ENCODE assay signal across 10 cellular contexts in the genomic region with DNA sequence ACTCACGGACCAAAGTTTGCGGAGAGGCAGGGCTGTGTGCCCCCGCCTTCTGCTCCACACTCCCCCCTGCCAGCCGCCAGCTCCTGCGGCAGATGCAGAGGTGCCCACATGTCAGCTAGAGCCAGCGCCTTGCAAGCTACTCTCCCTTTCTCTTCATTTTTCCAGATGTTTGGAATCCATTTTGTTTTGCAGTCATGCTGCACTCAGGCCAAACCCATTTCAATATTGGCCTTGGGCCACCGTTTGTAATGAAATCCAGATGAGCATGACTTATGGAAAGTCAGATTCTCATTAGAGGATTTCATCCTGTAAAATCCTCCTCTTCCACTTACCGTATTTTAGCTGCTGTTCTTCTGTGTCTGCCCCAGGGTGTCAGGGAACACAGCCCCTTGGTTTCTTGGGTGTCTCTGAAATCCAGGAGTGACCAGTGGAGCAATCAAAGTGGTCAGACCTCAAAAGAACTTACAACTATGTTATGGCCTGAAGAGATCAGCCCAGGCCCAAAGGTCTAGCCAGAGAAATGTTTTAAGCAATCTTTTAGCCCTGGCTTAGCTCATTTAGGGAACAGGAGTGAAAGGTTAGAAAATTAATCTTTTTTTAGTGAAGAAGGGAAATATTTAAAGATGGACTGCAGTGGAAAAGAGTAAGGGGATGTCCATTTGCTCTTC.
DNase-seq lines count a peak whose midpoint lies in the region; ATAC-seq and TF ChIP-seq lines count a peak whose summit lies in the region.
"Had no signal": no experiment of that assay in that cellular context is flagged by ENCODE, and none has a peak within 500 bp of the region (broad histone marks: within the 10 kb centered on the region; RNA-seq: fewer than 3 reads in every experiment).

No MANE protein-coding gene starts in this region.

- H4K5ac ChIP-seq in H9 (ENCODE audit: insufficient read length, low read depth, low read length): no peak overlapping the region

- H3K4me1 ChIP-seq in CD4-positive, alpha-beta memory T cell (ENCODE audit: insufficient read depth, low read length): no peaks in the 10 kb centered on the region
- H3K4me1 ChIP-seq in sigmoid colon (peaks cover 0 to 77% (median 74%) of the 10 kb centered on the region in 4 donors), H9 (ENCODE audit: insufficient read depth, low read length) (no peaks in the 10 kb centered on the region)

- no peaks in the 10 kb centered on the region for H3K79me2 ChIP-seq in H9 (ENCODE audit: insufficient read depth, low read length)

- intact Hi-C loops in CD4-positive, alpha-beta memory T cell (cut with micrococcal nuclease): no loop called here
- intact Hi-C loops in sigmoid colon (cut with DNase I): loop anchor here (2.0 to 5.0 kb wide), 3 partner anchors 46 to 121 kb away; partner anchors contain the start of genes AAGAB, IQCH and SMAD3
- intact Hi-C loops in posterior vena cava (cut with DNase I): loop anchor here in 1 of 2 donors (5.0 kb wide), 1 partner anchor 121 kb away; the partner anchor contains the start of gene SMAD3

- no peaks in the 10 kb centered on the region for H3K9me3 ChIP-seq in CD4-positive, alpha-beta memory T cell (ENCODE audit: control insufficient read depth in 1 of 2, low read length in 2 of 2)
- H3K9me3 ChIP-seq in sigmoid colon (no peaks in the 10 kb centered on the region), H9 (ENCODE audit: control insufficient read depth, low read depth, low read length) (no peaks in the 10 kb centered on the region)

- H2BK120ac ChIP-seq in H9 (ENCODE audit: low read depth, low read length, poor library complexity, severe bottlenecking): no peak overlapping the region

- WGBS in sigmoid colon, 2 donors: 80 to 89% methylated on average over 8 of the region's 8 CpGs
- no CpG with 5 or more reads among the region's 8 CpGs for WGBS in H9 (ENCODE audit: extremely low coverage, insufficient read length, low lambda C conversion rate)

- H3K9ac ChIP-seq in H9 (ENCODE audit: extremely low read depth, insufficient read length, low read length): no peak overlapping the region

- H3K27me3 Mint-ChIP-seq in CD4-positive, alpha-beta memory T cell: no peaks in the 10 kb centered on the region
- no peaks in the 10 kb centered on the region for H3K27me3 Mint-ChIP-seq in H9 (ENCODE audit: low read depth)

- H3K4me3 ChIP-seq in CD4-positive, alpha-beta memory T cell (ENCODE audit: low read length in 2 of 2): no peak overlapping the region
- no peak overlapping the region for H3K4me3 ChIP-seq in fibroblast of villous mesenchyme (ENCODE audit: low read depth, low read length)
- H3K4me3 ChIP-seq in sigmoid colon: no peak overlapping the region

- no peak overlapping the region for H3K4ac ChIP-seq in H9 (ENCODE audit: low read depth, low read length)

- H3K27me3 ChIP-seq in CD4-positive, alpha-beta memory T cell (ENCODE audit: insufficient read depth, low read length): no peaks in the 10 kb centered on the region
- no peaks in the 10 kb centered on the region for H3K27me3 ChIP-seq in sigmoid colon
- H3K27me3 ChIP-seq in H9 (ENCODE audit: insufficient read depth, low read length): no peaks in the 10 kb centered on the region

- peaks cover 79% of the 10 kb centered on the region for H3K36me3 ChIP-seq in CD4-positive, alpha-beta memory T cell (ENCODE audit: insufficient read depth, low read length)
- H3K36me3 ChIP-seq in sigmoid colon: peaks cover 0 to 24% (median 8%) of the 10 kb centered on the region in 4 donors

- POLR2A ChIA-PET in CD4-positive, alpha-beta memory T cell (lab: Charles Lee; ENCODE audit: partially characterized antibody): interaction anchor here (0.5 kb wide), 1 partner anchor 20 kb away, joined by 3 read pairs; no protein-coding TSS in a partner anchor

- peak overlapping the region in 6 of 7 donors; percentile 41 to 72 (median 52) for H3K27ac Mint-ChIP-seq in CD4-positive, alpha-beta memory T cell
- peak overlapping the region in 1 of 3 experiments; percentile 29; a peak in 2 of 7 replicates for H3K27ac Mint-ChIP-seq in H9

- H3K36me3 Mint-ChIP-seq in CD4-positive, alpha-beta memory T cell: peaks cover 74 to 92% of the 10 kb centered on the region in 2 donors
- H3K36me3 Mint-ChIP-seq in H9 (ENCODE audit: insufficient read depth in 1 of 3, low read depth in 3 of 3): peaks cover 6 to 73% (median 28%) of the 10 kb centered on the region in 3 experiments

- no peak overlapping the region for H3K27ac ChIP-seq in CD4-positive, alpha-beta memory T cell (ENCODE audit: low read depth, low read length)
- H3K27ac ChIP-seq in sigmoid colon (peak overlapping the region; percentile 74 to 87 (median 80)), H9 (ENCODE audit: insufficient read length, low read depth, low read length) (no peak overlapping the region)

- H3K79me1 ChIP-seq in H9 (ENCODE audit: insufficient read depth, low read depth, low read length, poor library complexity, severe bottlenecking): no peaks in the 10 kb centered on the region

- no peaks in the 10 kb centered on the region for H4K20me1 ChIP-seq in H9 (ENCODE audit: control insufficient read depth, insufficient read depth, insufficient read length)

- H3T11ph ChIP-seq in H9 (ENCODE audit: low read length): no peak overlapping the region

- H2AFZ ChIP-seq in H9 (ENCODE audit: low read length): no peak overlapping the region

- no peak overlapping the region for H3K18ac ChIP-seq in H9 (ENCODE audit: insufficient read length, low read depth, low read length)

- TF ChIP-seq POLR2A in sigmoid colon (IDR thresholded peaks at IDR 0.05): no peak

- H4K91ac ChIP-seq in H9 (ENCODE audit: insufficient read length, low read depth, low read length): no peak overlapping the region

- in situ Hi-C loops in KBM-7 (cut with MboI; ENCODE audit: low pct_unique_long_range_greater_than_20kb, low sequenced_read_pairs): no loop called here

- peak in 2 of 4 donors; percentile 53 to 55 for TF ChIP-seq EP300 in sigmoid colon (IDR thresholded peaks at IDR 0.05)

- H3K56ac ChIP-seq in H9 (ENCODE audit: insufficient read length, low read depth, low read length): no peak overlapping the region

- H3K23me2 ChIP-seq in H9 (ENCODE audit: insufficient read length, low read depth, low read length, poor library complexity, severe bottlenecking): no peaks in the 10 kb centered on the region

- H2AK5ac ChIP-seq in H9 (ENCODE audit: insufficient read length, low read length): no peak overlapping the region

- H3K9me3 Mint-ChIP-seq in CD4-positive, alpha-beta memory T cell: no peaks in the 10 kb centered on the region
- no peaks in the 10 kb centered on the region for H3K9me3 Mint-ChIP-seq in H9

- CTCF ChIA-PET in CD4-positive, alpha-beta memory T cell (lab: Charles Lee; ENCODE audit: partially characterized antibody): interaction anchor here (1.4 kb wide), 1 partner anchor 151 kb away, joined by 3 read pairs; no protein-coding TSS in a partner anchor

- no peak overlapping the region for H3K4me2 ChIP-seq in H9 (ENCODE audit: insufficient read depth, insufficient read length, low read length)

- peak; percentile 74 for ATAC-seq in SK-N-SH treated with all-trans-retinoic acid at 6 μM for 48 hours
- ATAC-seq: stimulated activated naive CD8-positive, alpha-beta T cell treated with anti-CD3 and anti-CD28 coated beads, Interleukin-15, Interleukin-2, amounts not matched to agents 100 U/mL and 50 U/mL, for 24 hours had no signal

- no peak overlapping the region for H2BK12ac ChIP-seq in H9 (ENCODE audit: insufficient read length, low read depth, low read length)

- TF ChIP-seq CTCF in fibroblast of villous mesenchyme (IDR thresholded peaks at IDR 0.05; ENCODE audit: insufficient read depth, low read depth, low read length) (no peak), sigmoid colon (IDR thresholded peaks at IDR 0.05) (no peak), H9 (conservative IDR thresholded peaks at IDR 0.05) (no peak)

- no peak overlapping the region for H2BK20ac ChIP-seq in H9 (ENCODE audit: low read depth, low read length, poor library complexity, severe bottlenecking)

- no peak overlapping the region for H2BK15ac ChIP-seq in H9 (ENCODE audit: low read depth, low read length)

- no peak overlapping the region for H3K23ac ChIP-seq in H9 (ENCODE audit: insufficient read length, low read depth, low read length)

- H3K4me1 Mint-ChIP-seq in CD4-positive, alpha-beta memory T cell: peaks cover 1 to 8% (median 7%) of the 10 kb centered on the region in 4 donors
- peaks cover 1 to 2% of the 10 kb centered on the region in 2 experiments; a peak in 2 of 4 replicates for H3K4me1 Mint-ChIP-seq in H9

- H3K14ac ChIP-seq in H9 (ENCODE audit: insufficient read depth, low read length): no peak overlapping the region

- DNase-seq in CD4-positive, alpha-beta memory T cell: no peak
- DNase-seq in fibroblast of villous mesenchyme (ENCODE audit: low read depth) (peak; percentile 90), sigmoid colon (peak; percentile 88), posterior vena cava (ENCODE audit: low spot score) (no peak), H9 (no peak), KBM-7 (no peak), NCI-H82 (lab: John Stamatoyannopoulos, UW) (no peak)
- DNase-seq: NCI-H146; stimulated activated naive CD8-positive, alpha-beta T cell treated with anti-CD3 and anti-CD28 coated beads, Interleukin-15, Interleukin-2, amounts not matched to agents 100 U/mL and 50 U/mL, for 24 hours had no signal

- no peak overlapping the region for H3K4me3 Mint-ChIP-seq in CD4-positive, alpha-beta memory T cell
- no peak overlapping the region for H3K4me3 Mint-ChIP-seq in H9

- H2BK5ac ChIP-seq in H9 (ENCODE audit: insufficient read length, low read length): no peak overlapping the region

- no peak overlapping the region for H4K8ac ChIP-seq in H9 (replicated peaks; ENCODE audit: insufficient read length, low read depth, low read length)

TF ChIP-seq in SK-N-SH treated with all-trans-retinoic acid at 6 μM for 48 hours, 23 proteins besides CTCF, POLR2A, EP300 and RAD21 (continues in another document):
- TF ChIP-seq ZNF8 (CRISPR knock-in tag; IDR thresholded peaks at IDR 0.05) (no peak), ESRRG (CRISPR knock-in tag; IDR thresholded peaks at IDR 0.05) (no peak)
- TF ChIP-seq, protein P1, sequence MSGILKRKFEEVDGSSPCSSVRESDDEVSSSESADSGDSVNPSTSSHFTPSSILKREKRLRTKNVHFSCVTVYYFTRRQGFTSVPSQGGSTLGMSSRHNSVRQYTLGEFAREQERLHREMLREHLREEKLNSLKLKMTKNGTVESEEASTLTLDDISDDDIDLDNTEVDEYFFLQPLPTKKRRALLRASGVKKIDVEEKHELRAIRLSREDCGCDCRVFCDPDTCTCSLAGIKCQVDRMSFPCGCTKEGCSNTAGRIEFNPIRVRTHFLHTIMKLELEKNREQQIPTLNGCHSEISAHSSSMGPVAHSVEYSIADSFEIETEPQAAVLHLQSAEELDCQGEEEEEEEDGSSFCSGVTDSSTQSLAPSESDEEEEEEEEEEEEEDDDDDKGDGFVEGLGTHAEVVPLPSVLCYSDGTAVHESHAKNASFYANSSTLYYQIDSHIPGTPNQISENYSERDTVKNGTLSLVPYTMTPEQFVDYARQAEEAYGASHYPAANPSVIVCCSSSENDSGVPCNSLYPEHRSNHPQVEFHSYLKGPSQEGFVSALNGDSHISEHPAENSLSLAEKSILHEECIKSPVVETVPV (CRISPR knock-in tag; IDR thresholded peaks at IDR 0.05): no peak

Comparison
In these comparisons a context has a peak if more than half of its experiments do, and no peak if none do; other contexts are left out.
1. DNase-seq: peak in fibroblast of villous mesenchyme (single experiment) and sigmoid colon (single experiment); none in CD4-positive, alpha-beta memory T cell (0 of 5), posterior vena cava (single experiment), H9 (single experiment), KBM-7 (single experiment) and NCI-H82 (single experiment).
2. H3K27ac ChIP-seq: peak in sigmoid colon (4 of 4); none in CD4-positive, alpha-beta memory T cell (single experiment) and H9 (single experiment).